8 cellular contexts compared by ENCODE assay signal in genomic region chr4:6716958-6717655, GRCh38. TPM values are rescaled to one million over a fixed set of nuclear protein-coding genes. Genes with fewer than 3 reads are reported as not detected.
A peak's percentile ranks its signal among the peaks of the same experiment; 100 is the strongest.
DNase-seq lines count a peak whose midpoint lies in the region; ATAC-seq, FAIRE-seq and TF ChIP-seq lines count a peak whose summit lies in the region.

No MANE protein-coding gene starts in this region.

- no peak for TF ChIP-seq EP300 in A549 (IDR thresholded peaks at IDR 0.05)

- H3K4me1 ChIP-seq in A549 (peaks cover 21% of the 10 kb centered on the region; the same call in 1 of the 3 replicates), mesodermal cell (ENCODE audit: control insufficient read depth, insufficient read depth, low read length, poor library complexity, severe bottlenecking) (peaks cover 4% of the 10 kb centered on the region)

- H3K36me3 ChIP-seq in brain microvascular endothelial cell (replicated peaks) (no peaks in the 10 kb centered on the region), mesodermal cell (ENCODE audit: control insufficient read depth, insufficient read depth, low read length) (no peaks in the 10 kb centered on the region)

- TF ChIP-seq RAD21 in A549 (conservative IDR thresholded peaks at IDR 0.05 in 1 of 2, IDR thresholded peaks at IDR 0.05 in 1 of 2) = no peak

- in situ Hi-C loops in brain microvascular endothelial cell (cut with HindIII; ENCODE audit: low pct_ligation_motif_present, low sequenced_read_pairs) = no loop called here

- H3K9me3 ChIP-seq in A549 = peaks cover 5% of the 10 kb centered on the region; the same call in 1 of the 3 replicates
- H3K9me3 ChIP-seq in mesodermal cell (ENCODE audit: control insufficient read depth, low read length) = no peaks in the 10 kb centered on the region

- FAIRE-seq in A549 (lab: Jason Lieb, UNC) (no peak), GM19239 (lab: Jason Lieb, UNC) (no peak)

- peak overlapping the region; percentile 92 to 99 for H3K27ac ChIP-seq in A549
- peak overlapping the region; percentile 73 for H3K27ac ChIP-seq in brain microvascular endothelial cell
- H3K27ac ChIP-seq in mesodermal cell (ENCODE audit: low read depth, low read length, severe bottlenecking) = peak overlapping the region; percentile 52

- H3K27me3 ChIP-seq in brain microvascular endothelial cell (replicated peaks) = no peaks in the 10 kb centered on the region

- CTCF ChIA-PET in A549 (lab: Yijun Ruan, JAX) = interaction anchor here (0.6 to 9.0 kb wide), 6 partner anchors 10 to 444 kb away, joined by 3 to 168 read pairs (median 4); partner anchors contain the start of gene GRPEL1

- ATAC-seq in A549 (no peak; a peak in 1 of 6 replicates), HG02610 (IDR thresholded peaks at IDR 0.05; ENCODE audit: unreplicated experiment) (peak; percentile 5)

- peak overlapping the region; percentile 89 for H3K4me2 ChIP-seq in A549

- DNase-seq in A549 (ENCODE audit: low read depth in 1 of 2, low spot score in 1 of 2) = no peak
- DNase-seq in brain microvascular endothelial cell = no peak
- no peak for DNase-seq in inferior parietal cortex (ENCODE audit: extremely low spot score)
- no peak for DNase-seq in GM19239 (ENCODE audit: insufficient read length, low spot score)
- no peak for DNase-seq in NCI-H2196 (lab: John Stamatoyannopoulos, UW; ENCODE audit: unreplicated experiment)
- no peak for DNase-seq in HK-2 (ENCODE audit: unreplicated experiment)

- peak overlapping the region; percentile 81 for H3K4me3 ChIP-seq in A549
- H3K4me3 ChIP-seq in brain microvascular endothelial cell (ENCODE audit: low read depth, low read length) = peak overlapping the region; percentile 71
- peak overlapping the region; percentile 73 for H3K4me3 ChIP-seq in mesodermal cell (ENCODE audit: extremely low read depth, insufficient read depth, low read length, poor library complexity, severe bottlenecking)

- TF ChIP-seq CTCF in A549 (IDR thresholded peaks at IDR 0.05) (no peak), brain microvascular endothelial cell (IDR thresholded peaks at IDR 0.05; ENCODE audit: low read depth, low read length, missing control alignments) (no peak)

- WGBS in A549 (ENCODE audit: missing lambda C conversion rate) = 40% methylated on average over 7 of the region's 7 CpGs
- WGBS in mesodermal cell (ENCODE audit: insufficient coverage in 2 of 2), 2 experiments = 20 to 41% methylated on average over 1 to 3 of the region's 7 CpGs

- TF ChIP-seq POLR2A in A549 (IDR thresholded peaks at IDR 0.05; ENCODE audit: low read length) = no peak

- POLR2A ChIA-PET in A549 (lab: Yijun Ruan, JAX) = interaction anchor here (0.5 to 2.1 kb wide), 4 partner anchors 25 to 348 kb away, joined by 3 to 9 read pairs (median 3); a partner anchor contains a TSS

TF ChIP-seq in A549, 52 proteins besides CTCF, POLR2A, EP300 and RAD21:
- TF ChIP-seq JUN (IDR thresholded peaks at IDR 0.05) = no peak
- TF ChIP-seq TFCP2L1 (CRISPR knock-in tag; IDR thresholded peaks at IDR 0.05) = no peak
- TF ChIP-seq HOXB5 (CRISPR knock-in tag; IDR thresholded peaks at IDR 0.05) = no peak
- no peak for TF ChIP-seq HMGXB4 (CRISPR knock-in tag; IDR thresholded peaks at IDR 0.05; ENCODE audit: borderline replicate concordance)
- no peak for TF ChIP-seq REST (IDR thresholded peaks at IDR 0.05)
- TF ChIP-seq FOSB (CRISPR knock-in tag; IDR thresholded peaks at IDR 0.05) = no peak
- no peak for TF ChIP-seq EHMT2 (IDR thresholded peaks at IDR 0.05; ENCODE audit: low read depth)
- no peak for TF ChIP-seq MAZ (IDR thresholded peaks at IDR 0.05; ENCODE audit: borderline replicate concordance, low read depth, low read length)
- TF ChIP-seq HDAC2 (IDR thresholded peaks at IDR 0.05) = no peak
- TF ChIP-seq CBX2 (IDR thresholded peaks at IDR 0.05; ENCODE audit: borderline replicate concordance, low read depth) = no peak
- no peak for TF ChIP-seq KDM1A (IDR thresholded peaks at IDR 0.05; ENCODE audit: low read depth)
- TF ChIP-seq HES2 (IDR thresholded peaks at IDR 0.05) = no peak
- TF ChIP-seq CHD2 (IDR thresholded peaks at IDR 0.05; ENCODE audit: low read length, partially characterized antibody) = no peak

RNA-seq across cellular contexts. Expression of gene BLOC1S4, which starts 1.1 kb away (rescaled TPM):
- polyA plus RNA-seq in A549 (2011; rRNA removed) = 11.7 and 13.2 TPM in 2 replicates
- polyA plus RNA-seq in A549 (2012; cell fraction: cytosol; rRNA removed) = 18.8 and 26.6 TPM in 2 replicates
- polyA plus RNA-seq in A549 (2012; cell fraction: nucleus; rRNA removed) = 15.6 and 21.2 TPM in 2 replicates
- 11.4 to 13.9 TPM (median 12.6 TPM) in 3 replicates for polyA plus RNA-seq in A549 (2017; fragmentation: RNase III; extraction: RNeasy Plus Mini Kit Qiagen cat#74134 plus additional on column Dnase treatment)
- 4.0 and 4.8 TPM in 2 replicates for polyA minus RNA-seq in A549 (2011; rRNA and poly(A)+ RNA removed)
- polyA plus RNA-seq in mesodermal cell (2013, experiment 1 of 2) = 22.5 TPM
- 20.0 TPM for polyA plus RNA-seq in mesodermal cell (2013, experiment 2 of 2)

RNA-seq across cellular contexts. Expression of gene MRFAP1L1, which starts 7.4 kb away (rescaled TPM):
- polyA plus RNA-seq in A549 (2011; rRNA removed) (42.8 and 78.2 TPM in 2 replicates), A549 (2017; fragmentation: RNase III; extraction: RNeasy Plus Mini Kit Qiagen cat#74134 plus additional on column Dnase treatment) (41.3 to 46.7 TPM (median 46.1 TPM) in 3 replicates)
- 20.7 and 30.2 TPM in 2 replicates for polyA plus RNA-seq in A549 (2012; cell fraction: cytosol; rRNA removed)
- 8.3 and 12.5 TPM in 2 replicates for polyA plus RNA-seq in A549 (2012; cell fraction: nucleus; rRNA removed)
- 10.5 and 13.6 TPM in 2 replicates for polyA minus RNA-seq in A549 (2011; rRNA and poly(A)+ RNA removed)
- 47.3 TPM for polyA plus RNA-seq in mesodermal cell (2013, experiment 1 of 2)
- polyA plus RNA-seq in mesodermal cell (2013, experiment 2 of 2) = 44.8 TPM

RNA-seq across cellular contexts. Expression of gene S100P, which starts 23.4 kb away (rescaled TPM):
- polyA plus RNA-seq in A549 (2011; rRNA removed) (171 and 291 TPM in 2 replicates), A549 (2017; fragmentation: RNase III; extraction: RNeasy Plus Mini Kit Qiagen cat#74134 plus additional on column Dnase treatment) (11.4 to 20.9 TPM (median 16.0 TPM) in 3 replicates)
- polyA plus RNA-seq in A549 (2012; cell fraction: cytosol; rRNA removed) = 46.4 and 54.2 TPM in 2 replicates
- polyA plus RNA-seq in A549 (2012; cell fraction: nucleus; rRNA removed) = 11.5 and 12.5 TPM in 2 replicates
- polyA minus RNA-seq in A549 (2011; rRNA and poly(A)+ RNA removed) = 20.1 and 28.1 TPM in 2 replicates
- polyA plus RNA-seq in mesodermal cell (2013, experiment 1 of 2) = not detected
- polyA plus RNA-seq in mesodermal cell (2013, experiment 2 of 2) = not detected
